1 cellular context compared by ENCODE assay signal in the genomic region with DNA sequence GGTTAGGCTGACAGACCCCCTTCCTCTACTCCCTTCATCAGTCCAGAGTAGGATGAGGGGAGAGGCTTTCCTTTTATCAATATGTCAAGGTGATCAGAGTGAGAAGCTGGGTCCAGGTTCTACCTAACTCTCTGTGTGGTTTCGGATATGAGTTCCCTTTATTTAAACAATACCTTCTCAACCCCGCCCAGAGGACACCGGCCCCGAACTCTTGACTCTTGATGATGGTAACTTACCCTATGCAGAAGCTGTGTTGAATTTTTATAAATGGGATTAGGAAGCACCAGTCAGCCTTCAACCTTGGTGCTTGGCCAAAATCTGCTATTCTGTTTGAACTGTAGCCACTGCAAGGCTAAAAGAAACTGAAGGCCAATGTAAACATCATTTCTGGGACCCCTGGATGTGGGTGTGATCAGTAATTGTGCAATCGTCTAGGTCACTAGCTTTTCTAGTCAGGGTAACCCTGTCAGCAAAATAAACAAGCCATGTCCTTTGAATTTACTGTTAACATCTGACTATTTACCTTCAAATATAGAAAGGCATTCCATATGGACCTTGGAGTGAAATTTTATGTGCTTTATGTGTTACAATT.
TF ChIP-seq lines count a peak whose summit lies in the region.

No MANE protein-coding gene starts in this region.

TF ChIP-seq in HepG2, 621 proteins besides CTCF, POLR2A, EP300 and RAD21 (continued from another document and continues in another):
- TF ChIP-seq NR2F1 (CRISPR knock-in tag; IDR thresholded peaks at IDR 0.05) (no peak; a peak in 1 of 4 replicates), FOSL1 (CRISPR knock-in tag; IDR thresholded peaks at IDR 0.05; ENCODE audit: borderline replicate concordance) (no peak), FOXK2 (IDR thresholded peaks at IDR 0.05) (0 out of 2 replicates have a peak, but pooled peaks have one; percentile 43), ZNF710 (CRISPR knock-in tag; IDR thresholded peaks at IDR 0.05; ENCODE audit: borderline replicate concordance) (peak; percentile 41; the same call in 1 of the 2 replicates), REPIN1 (CRISPR knock-in tag; IDR thresholded peaks at IDR 0.05; ENCODE audit: borderline replicate concordance, low read depth) (peak; percentile 72; the same call in 1 of the 2 replicates), ZNF451 (CRISPR knock-in tag; IDR thresholded peaks at IDR 0.05) (no peak), RBAK (CRISPR knock-in tag; IDR thresholded peaks at IDR 0.05) (peak; percentile 94), ONECUT2 (CRISPR knock-in tag; IDR thresholded peaks at IDR 0.05) (peak; percentile 53; the same call in 1 of the 2 replicates), FOXO1 (CRISPR knock-in tag; IDR thresholded peaks at IDR 0.05) (peak; percentile 93), NR1H2 (CRISPR knock-in tag; IDR thresholded peaks at IDR 0.05; ENCODE audit: borderline replicate concordance, low read depth) (no peak), JUN (CRISPR knock-in tag; IDR thresholded peaks at IDR 0.05) (no peak), AGO2 (optimal IDR thresholded peaks at IDR 0.05; ENCODE audit: low read depth, low read length) (no peak), NKX3-1 (CRISPR knock-in tag; IDR thresholded peaks at IDR 0.05) (peak; percentile 78; the same call in 1 of the 2 replicates), ZBTB20 (CRISPR knock-in tag; IDR thresholded peaks at IDR 0.05; ENCODE audit: borderline replicate concordance, low read depth) (peak; percentile 99), ZNF251 (CRISPR knock-in tag; IDR thresholded peaks at IDR 0.05) (no peak), ISL2 (CRISPR knock-in tag; IDR thresholded peaks at IDR 0.05) (peak; percentile 96), MAFF (IDR thresholded peaks at IDR 0.05; ENCODE audit: low read depth, low read length) (peak; percentile 55; the same call in 1 of the 2 replicates), TEAD3 (CRISPR knock-in tag; optimal IDR thresholded peaks at IDR 0.05; ENCODE audit: borderline replicate concordance) (peak; percentile 67), ZNF704 (CRISPR knock-in tag; IDR thresholded peaks at IDR 0.05; ENCODE audit: borderline replicate concordance) (no peak), KAT2B (IDR thresholded peaks at IDR 0.05; ENCODE audit: borderline replicate concordance, low read depth, low read length) (no peak), ZBTB10 (CRISPR knock-in tag; IDR thresholded peaks at IDR 0.05; ENCODE audit: borderline replicate concordance) (peak; percentile 74; the same call in 1 of the 2 replicates), POGZ (CRISPR knock-in tag; IDR thresholded peaks at IDR 0.05) (peak; percentile 88), ZNF878 (CRISPR knock-in tag; IDR thresholded peaks at IDR 0.05) (peak; percentile 38; the same call in 1 of the 2 replicates), ZNF644 (CRISPR knock-in tag; IDR thresholded peaks at IDR 0.05; ENCODE audit: low read depth) (peak; percentile 23), CBFB (CRISPR knock-in tag; IDR thresholded peaks at IDR 0.05) (no peak), DPF2 (CRISPR knock-in tag; IDR thresholded peaks at IDR 0.05; ENCODE audit: borderline replicate concordance, low read depth) (no peak), KLF6 (CRISPR knock-in tag; IDR thresholded peaks at IDR 0.05) (0 out of 2 replicates have a peak, but pooled peaks have one; percentile 56), RARA (CRISPR knock-in tag; IDR thresholded peaks at IDR 0.05) (peak; percentile 86), GABPB1 (CRISPR knock-in tag; IDR thresholded peaks at IDR 0.05) (peak; percentile 26; the same call in 1 of the 2 replicates), GMEB1 (CRISPR knock-in tag; IDR thresholded peaks at IDR 0.05; ENCODE audit: borderline replicate concordance) (no peak), ZMYM2 (CRISPR knock-in tag; IDR thresholded peaks at IDR 0.05) (peak; percentile 29; the same call in 1 of the 2 replicates), THAP11 (CRISPR knock-in tag; IDR thresholded peaks at IDR 0.05) (peak; percentile 43; the same call in 1 of the 2 replicates), NFE2L1 (CRISPR knock-in tag; IDR thresholded peaks at IDR 0.05; ENCODE audit: borderline replicate concordance) (no peak), TOE1 (CRISPR knock-in tag; IDR thresholded peaks at IDR 0.05) (no peak), PHF21A (CRISPR knock-in tag; IDR thresholded peaks at IDR 0.05) (peak; percentile 90), ASH2L (IDR thresholded peaks at IDR 0.05; ENCODE audit: insufficient read length, low read depth, low read length) (no peak), MEIS2 (CRISPR knock-in tag; IDR thresholded peaks at IDR 0.05) (peak; percentile 89), ARID3A (IDR thresholded peaks at IDR 0.05; ENCODE audit: low read depth, low read length) (0 out of 2 replicates have a peak, but pooled peaks have one; percentile 31), SIN3B (IDR thresholded peaks at IDR 0.05; ENCODE audit: low read length) (no peak), ZNF616 (CRISPR knock-in tag; IDR thresholded peaks at IDR 0.05; ENCODE audit: low read depth) (no peak), ISX (CRISPR knock-in tag; conservative IDR thresholded peaks at IDR 0.05) (no peak), ZNF614 (CRISPR knock-in tag; IDR thresholded peaks at IDR 0.05; ENCODE audit: borderline replicate concordance) (peak; percentile 77), ZNF782 (CRISPR knock-in tag; IDR thresholded peaks at IDR 0.05; ENCODE audit: borderline replicate concordance) (no peak), ZNF629 (CRISPR knock-in tag; conservative IDR thresholded peaks at IDR 0.05) (0 out of 2 replicates have a peak, but pooled peaks have one; percentile 34), KDM6A (CRISPR knock-in tag; IDR thresholded peaks at IDR 0.05; ENCODE audit: low read depth) (no peak), ZNF7 (CRISPR knock-in tag; IDR thresholded peaks at IDR 0.05) (no peak)
- TF ChIP-seq, protein P1, sequence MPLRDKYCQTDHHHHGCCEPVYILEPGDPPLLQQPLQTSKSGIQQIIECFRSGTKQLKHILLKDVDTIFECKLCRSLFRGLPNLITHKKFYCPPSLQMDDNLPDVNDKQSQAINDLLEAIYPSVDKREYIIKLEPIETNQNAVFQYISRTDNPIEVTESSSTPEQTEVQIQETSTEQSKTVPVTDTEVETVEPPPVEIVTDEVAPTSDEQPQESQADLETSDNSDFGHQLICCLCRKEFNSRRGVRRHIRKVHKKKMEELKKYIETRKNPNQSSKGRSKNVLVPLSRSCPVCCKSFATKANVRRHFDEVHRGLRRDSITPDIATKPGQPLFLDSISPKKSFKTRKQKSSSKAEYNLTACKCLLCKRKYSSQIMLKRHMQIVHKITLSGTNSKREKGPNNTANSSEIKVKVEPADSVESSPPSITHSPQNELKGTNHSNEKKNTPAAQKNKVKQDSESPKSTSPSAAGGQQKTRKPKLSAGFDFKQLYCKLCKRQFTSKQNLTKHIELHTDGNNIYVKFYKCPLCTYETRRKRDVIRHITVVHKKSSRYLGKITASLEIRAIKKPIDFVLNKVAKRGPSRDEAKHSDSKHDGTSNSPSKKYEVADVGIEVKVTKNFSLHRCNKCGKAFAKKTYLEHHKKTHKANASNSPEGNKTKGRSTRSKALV (CRISPR knock-in tag; IDR thresholded peaks at IDR 0.05) = no peak
- TF ChIP-seq, protein P2, sequence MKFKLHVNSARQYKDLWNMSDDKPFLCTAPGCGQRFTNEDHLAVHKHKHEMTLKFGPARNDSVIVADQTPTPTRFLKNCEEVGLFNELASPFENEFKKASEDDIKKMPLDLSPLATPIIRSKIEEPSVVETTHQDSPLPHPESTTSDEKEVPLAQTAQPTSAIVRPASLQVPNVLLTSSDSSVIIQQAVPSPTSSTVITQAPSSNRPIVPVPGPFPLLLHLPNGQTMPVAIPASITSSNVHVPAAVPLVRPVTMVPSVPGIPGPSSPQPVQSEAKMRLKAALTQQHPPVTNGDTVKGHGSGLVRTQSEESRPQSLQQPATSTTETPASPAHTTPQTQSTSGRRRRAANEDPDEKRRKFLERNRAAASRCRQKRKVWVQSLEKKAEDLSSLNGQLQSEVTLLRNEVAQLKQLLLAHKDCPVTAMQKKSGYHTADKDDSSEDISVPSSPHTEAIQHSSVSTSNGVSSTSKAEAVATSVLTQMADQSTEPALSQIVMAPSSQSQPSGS (CRISPR knock-in tag; IDR thresholded peaks at IDR 0.05) = peak; percentile 63
- TF ChIP-seq, protein P3, sequence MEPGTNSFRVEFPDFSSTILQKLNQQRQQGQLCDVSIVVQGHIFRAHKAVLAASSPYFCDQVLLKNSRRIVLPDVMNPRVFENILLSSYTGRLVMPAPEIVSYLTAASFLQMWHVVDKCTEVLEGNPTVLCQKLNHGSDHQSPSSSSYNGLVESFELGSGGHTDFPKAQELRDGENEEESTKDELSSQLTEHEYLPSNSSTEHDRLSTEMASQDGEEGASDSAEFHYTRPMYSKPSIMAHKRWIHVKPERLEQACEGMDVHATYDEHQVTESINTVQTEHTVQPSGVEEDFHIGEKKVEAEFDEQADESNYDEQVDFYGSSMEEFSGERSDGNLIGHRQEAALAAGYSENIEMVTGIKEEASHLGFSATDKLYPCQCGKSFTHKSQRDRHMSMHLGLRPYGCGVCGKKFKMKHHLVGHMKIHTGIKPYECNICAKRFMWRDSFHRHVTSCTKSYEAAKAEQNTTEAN (CRISPR knock-in tag; conservative IDR thresholded peaks at IDR 0.05) = peak; percentile 76; the same call in 1 of the 2 replicates
- TF ChIP-seq, protein P4, sequence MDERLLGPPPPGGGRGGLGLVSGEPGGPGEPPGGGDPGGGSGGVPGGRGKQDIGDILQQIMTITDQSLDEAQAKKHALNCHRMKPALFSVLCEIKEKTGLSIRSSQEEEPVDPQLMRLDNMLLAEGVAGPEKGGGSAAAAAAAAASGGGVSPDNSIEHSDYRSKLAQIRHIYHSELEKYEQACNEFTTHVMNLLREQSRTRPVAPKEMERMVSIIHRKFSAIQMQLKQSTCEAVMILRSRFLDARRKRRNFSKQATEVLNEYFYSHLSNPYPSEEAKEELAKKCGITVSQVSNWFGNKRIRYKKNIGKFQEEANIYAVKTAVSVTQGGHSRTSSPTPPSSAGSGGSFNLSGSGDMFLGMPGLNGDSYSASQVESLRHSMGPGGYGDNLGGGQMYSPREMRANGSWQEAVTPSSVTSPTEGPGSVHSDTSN (CRISPR knock-in tag; IDR thresholded peaks at IDR 0.05) = no peak
- TF ChIP-seq, protein P5, sequence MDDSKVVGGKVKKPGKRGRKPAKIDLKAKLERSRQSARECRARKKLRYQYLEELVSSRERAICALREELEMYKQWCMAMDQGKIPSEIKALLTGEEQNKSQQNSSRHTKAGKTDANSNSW (CRISPR knock-in tag; IDR thresholded peaks at IDR 0.05; ENCODE audit: borderline replicate concordance) = no peak
